Comparison of ENCODE assay signal across 8 cellular contexts in the genomic region with DNA sequence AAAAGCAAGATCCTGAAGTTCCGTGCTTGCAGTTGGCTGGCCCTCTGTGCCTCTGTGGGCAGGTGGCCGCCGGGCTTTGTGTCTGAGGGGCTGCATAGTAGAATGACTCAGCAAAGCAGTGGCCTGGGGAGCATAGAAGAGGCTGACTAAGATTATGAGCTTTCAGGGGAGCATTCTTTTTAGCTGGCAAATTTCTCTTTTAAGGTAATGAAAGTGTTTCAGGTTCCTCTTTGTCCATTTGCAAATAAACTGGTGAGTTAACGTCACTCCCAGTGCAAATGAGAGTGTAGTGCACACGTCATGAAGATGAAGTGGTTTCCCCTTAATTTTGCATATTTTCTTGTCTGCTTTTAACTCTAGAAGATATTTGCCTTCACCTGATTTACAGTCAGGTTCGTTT.
DNase-seq lines count a peak whose midpoint lies in the region; ATAC-seq and FAIRE-seq lines count a peak whose summit lies in the region.

No MANE protein-coding gene starts in this region.

- ATAC-seq in GM21723 (IDR thresholded peaks at IDR 0.05; ENCODE audit: unreplicated experiment) (peak; percentile 93), HG03565 (IDR thresholded peaks at IDR 0.05; ENCODE audit: unreplicated experiment) (peak; percentile 91)

- DNase-seq in GM18507 (ENCODE audit: extremely low spot score, insufficient read length, low read depth) (peak; percentile 23), glomerular visceral epithelial cell (ENCODE audit: extremely low spot score) (peak; percentile 36), NCI-H1105 (lab: John Stamatoyannopoulos, UW) (no peak)
- DNase-seq in activated T-cell treated with anti-CD3 and anti-CD28 coated beads, Interleukin-2, amount 50 U/mL, for 1 hour: no peak
- no peak for DNase-seq in activated CD4-positive, alpha-beta T cell treated with anti-CD3 and anti-CD28 coated beads, Interleukin-2, amount 50 U/mL, for 1 hour
- no peak for DNase-seq in stimulated activated CD4-positive, alpha-beta T cell treated with anti-CD3 and anti-CD28 coated beads, Interleukin-2, amount 100 ng/mL, for 48 hours

- peak; percentile 92 for FAIRE-seq in GM18507 (lab: Jason Lieb, UNC)

Comparison
In these comparisons a context has a peak if more than half of its experiments do, and no peak if none do; other contexts are left out.
1. DNase-seq: peak in GM18507 (single experiment) and glomerular visceral epithelial cell (single experiment); none in activated T-cell treated with anti-CD3 and anti-CD28 coated beads, Interleukin-2, amount 50 U/mL, for 1 hour (single experiment), activated CD4-positive, alpha-beta T cell treated with anti-CD3 and anti-CD28 coated beads, Interleukin-2, amount 50 U/mL, for 1 hour (single experiment), stimulated activated CD4-positive, alpha-beta T cell treated with anti-CD3 and anti-CD28 coated beads, Interleukin-2, amount 100 ng/mL, for 48 hours (0 of 2) and NCI-H1105 (single experiment).